Comparison of ENCODE assay signal across 12 cellular contexts in the genomic region with DNA sequence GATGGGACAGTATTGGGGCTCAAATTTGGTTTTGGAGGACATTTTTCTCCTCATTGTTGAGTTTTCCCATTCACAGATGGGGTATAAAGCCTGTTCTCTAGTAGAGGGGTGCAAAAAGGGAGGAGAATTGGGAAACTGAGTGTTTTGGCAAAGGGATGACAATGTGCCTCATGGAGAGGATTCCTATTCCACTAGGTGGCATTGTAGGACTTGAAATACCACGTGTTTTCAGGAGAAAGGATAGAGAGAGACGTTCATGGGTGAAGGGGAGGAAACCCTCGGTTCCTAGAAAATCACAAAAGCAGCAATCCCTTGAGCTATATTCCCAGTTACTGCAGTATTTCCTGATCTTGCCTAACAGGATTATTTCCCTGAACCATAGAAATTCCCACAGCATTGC.
DNase-seq lines count a peak whose midpoint lies in the region; ATAC-seq, FAIRE-seq and TF ChIP-seq lines count a peak whose summit lies in the region.
"Had no signal": no experiment of that assay in that cellular context is flagged by ENCODE, and none has a peak within 500 bp of the region (broad histone marks: within the 10 kb centered on the region; RNA-seq: fewer than 3 reads in every experiment).

No MANE protein-coding gene starts in this region.

- POLR2A ChIA-PET in A549 (lab: Yijun Ruan, JAX) (no interaction called here), HEK293 (lab: Yijun Ruan, JAX) (interaction anchor here (0.6 kb wide), 1 partner anchor 368 kb away, joined by 3 read pairs; no protein-coding TSS in a partner anchor), OCI-LY7 (lab: Charles Lee) (interaction anchor here (1.9 kb wide), 1 partner anchor 10 kb away, joined by 5 read pairs; no protein-coding TSS in a partner anchor)

- H3K9me2 ChIP-seq in OCI-LY7 (ENCODE audit: insufficient read depth, low read length): no peaks in the 10 kb centered on the region

- H3K4me2 ChIP-seq in A549 (no peak overlapping the region), OCI-LY7 (ENCODE audit: low read length) (no peak overlapping the region)
- H3K4me2 ChIP-seq: BLaER1 treated with 17β-estradiol and CSF1 and Interleukin-3, amounts not matched to agents 10 nM and 100 nM had no signal

- H3K9me3 ChIP-seq in A549 (peaks cover 49% of the 10 kb centered on the region), HEK293 (ENCODE audit: control insufficient read depth, insufficient read depth, low read depth, low read length) (no peaks in the 10 kb centered on the region), OCI-LY7 (ENCODE audit: low read length) (peaks cover 28% of the 10 kb centered on the region)

- CTCF ChIA-PET in A549 (lab: Yijun Ruan, JAX): interaction anchor here (0.8 to 1.7 kb wide), 3 partner anchors 10 to 142 kb away, joined by 3 to 6 read pairs (median 3); no protein-coding TSS in a partner anchor
- CTCF ChIA-PET in HEK293 (lab: Yijun Ruan, JAX): interaction anchor here (0.8 to 1.0 kb wide), 4 partner anchors 11 to 813 kb away, joined by 3 to 4 read pairs (median 3); no protein-coding TSS in a partner anchor
- CTCF ChIA-PET in OCI-LY7 (lab: Charles Lee; ENCODE audit: unreplicated experiment): interaction anchor here (0.6 kb wide), 1 partner anchor 67 kb away, joined by 6 read pairs; no protein-coding TSS in a partner anchor

- FAIRE-seq in A549 (lab: Jason Lieb, UNC): no peak

- H3K79me2 ChIP-seq in OCI-LY7 (ENCODE audit: insufficient read depth, low read depth, low read length): no peaks in the 10 kb centered on the region

- H4K20me1 ChIP-seq in OCI-LY7 (ENCODE audit: insufficient read depth, low read length): no peaks in the 10 kb centered on the region
- H4K20me1 ChIP-seq: BLaER1 treated with 17β-estradiol and CSF1 and Interleukin-3, amounts not matched to agents 10 nM and 100 nM had no signal

- H3K27ac ChIP-seq in A549: no peak overlapping the region
- no peak overlapping the region for H3K27ac ChIP-seq in HEK293 (ENCODE audit: extremely low read depth, low read depth, low read length)
- H3K27ac ChIP-seq in OCI-LY7 (ENCODE audit: low read depth, low read length, poor library complexity, severe bottlenecking): no peak overlapping the region
- H3K27ac ChIP-seq: BLaER1 treated with 17β-estradiol and CSF1 and Interleukin-3, amounts not matched to agents 10 nM and 100 nM had no signal

- H3K4me3 ChIP-seq in A549 (no peak overlapping the region), HEK293 (ENCODE audit: low read depth, low read length) (no peak overlapping the region), OCI-LY7 (ENCODE audit: low read depth, low read length, poor library complexity, severe bottlenecking) (no peak overlapping the region), epithelial cell of esophagus (ENCODE audit: low read length) (no peak overlapping the region)

- TF ChIP-seq CTCF in A549 (IDR thresholded peaks at IDR 0.05) (peak; percentile 44), HEK293 (tag by site-specific recombination; IDR thresholded peaks at IDR 0.05) (no peak), OCI-LY7 (conservative IDR thresholded peaks at IDR 0.05; ENCODE audit: low read length) (peak; percentile 64), epithelial cell of esophagus (IDR thresholded peaks at IDR 0.05; ENCODE audit: insufficient read depth, low read depth, low read length, missing control alignments) (peak; percentile 14)

- 10% methylated on average over 3 of the region's 3 CpGs for WGBS in A549 (ENCODE audit: missing lambda C conversion rate)

- intact Hi-C loops in OCI-LY7 (cut with micrococcal nuclease; ENCODE audit: unreplicated experiment): no loop called here

- H3K36me3 ChIP-seq in HEK293 (ENCODE audit: control insufficient read depth in 2 of 2, insufficient read depth in 1 of 2, low read length in 2 of 2) (no peaks in the 10 kb centered on the region), OCI-LY7 (ENCODE audit: insufficient read depth, low read length) (no peaks in the 10 kb centered on the region)

- no TSS peak for BruUV-seq in OCI-LY7 (replicated peaks; lab: Mats Ljungman, UMichigan)

- peak; percentile 54 to 78; a peak in 3 of 6 replicates for ATAC-seq in A549
- no peak for ATAC-seq in GM18505 (IDR thresholded peaks at IDR 0.05; ENCODE audit: unreplicated experiment)
- no peak for ATAC-seq in HG03045 (IDR thresholded peaks at IDR 0.05; ENCODE audit: unreplicated experiment)
- ATAC-seq: naive thymus-derived CD4-positive, alpha-beta T cell; stimulated activated effector memory CD8-positive, alpha-beta T cell treated with anti-CD3 and anti-CD28 coated beads, Interleukin-12 subunit alpha, Interleukin-12 subunit beta, amount 100 ng/mL, for 72 hours had no signal

- DNase-seq in A549 (ENCODE audit: low read depth in 1 of 2, low spot score in 1 of 2) (peak; percentile 13 to 57), OCI-LY7 (ENCODE audit: low spot score) (peak; percentile 29), epithelial cell of esophagus (ENCODE audit: low read depth) (no peak), AG08396 (ENCODE audit: low spot score) (no peak), globus pallidus (ENCODE audit: low spot score) (no peak)
- DNase-seq: naive thymus-derived CD4-positive, alpha-beta T cell; stimulated activated CD4-positive, alpha-beta T cell treated with anti-CD3 and anti-CD28 coated beads, Interleukin-12 subunit alpha, Interleukin-12 subunit beta, amount 100 ng/mL, for 4 hours had no signal

- no peak overlapping the region for H2AFZ ChIP-seq in OCI-LY7 (ENCODE audit: low read length)

- no peak for TF ChIP-seq EP300 in A549 (IDR thresholded peaks at IDR 0.05)

- H3K4me1 ChIP-seq in A549 (no peaks in the 10 kb centered on the region), HEK293 (ENCODE audit: control insufficient read depth, insufficient read depth, low read length) (no peaks in the 10 kb centered on the region), OCI-LY7 (ENCODE audit: insufficient read depth, low read length, poor library complexity, severe bottlenecking) (no peaks in the 10 kb centered on the region)
- H3K4me1 ChIP-seq: BLaER1 treated with 17β-estradiol and CSF1 and Interleukin-3, amounts not matched to agents 10 nM and 100 nM had no signal

- peak; percentile 61 to 79 for TF ChIP-seq RAD21 in A549 (conservative IDR thresholded peaks at IDR 0.05 in 1 of 2, IDR thresholded peaks at IDR 0.05 in 1 of 2)

- TF ChIP-seq POLR2A in A549 (IDR thresholded peaks at IDR 0.05; ENCODE audit: low read length): no peak
- no peak for TF ChIP-seq POLR2A in GM18505 (IDR thresholded peaks at IDR 0.05; ENCODE audit: borderline replicate concordance, extremely low read depth, insufficient read depth, insufficient read length)

TF ChIP-seq in A549, 52 proteins besides CTCF, POLR2A, EP300 and RAD21:
- TF ChIP-seq CEBPB (IDR thresholded peaks at IDR 0.05): 0 out of 4 replicates have a peak, but pooled peaks of 1 of the 2 experiments have one; percentile 6
- TF ChIP-seq ESRRA (IDR thresholded peaks at IDR 0.05; ENCODE audit: borderline replicate concordance, low read length): no peak
- no peak for TF ChIP-seq ZC3H11A (IDR thresholded peaks at IDR 0.05)
- peak; percentile 57 for TF ChIP-seq SMC3 (IDR thresholded peaks at IDR 0.05)
- TF ChIP-seq CBX2 (IDR thresholded peaks at IDR 0.05; ENCODE audit: borderline replicate concordance, low read depth): no peak

TF ChIP-seq in HEK293, 187 proteins besides CTCF, POLR2A, EP300 and RAD21:
- TF ChIP-seq ZNF707 (tag by site-specific recombination; IDR thresholded peaks at IDR 0.05) (no peak), ZNF654 (tag by site-specific recombination; IDR thresholded peaks at IDR 0.05; ENCODE audit: low read depth) (peak; percentile 70), ZBTB1 (tag by site-specific recombination; IDR thresholded peaks at IDR 0.05) (no peak), ZNF629 (tag by site-specific recombination; IDR thresholded peaks at IDR 0.05) (no peak), MYNN (tag by site-specific recombination; IDR thresholded peaks at IDR 0.05; ENCODE audit: borderline replicate concordance) (no peak), RBAK (tag by site-specific recombination; IDR thresholded peaks at IDR 0.05) (no peak), ZNF398 (tag by site-specific recombination; IDR thresholded peaks at IDR 0.05) (no peak)

Comparison
In these comparisons a context has a peak if more than half of its experiments do, and no peak if none do; other contexts are left out.
1. ATAC-seq: peak in A549 (2 of 2); none in GM18505 (single experiment) and HG03045 (single experiment).
2. DNase-seq: peak in A549 (2 of 2) and OCI-LY7 (single experiment); none in epithelial cell of esophagus (single experiment), AG08396 (single experiment) and globus pallidus (single experiment).
3. Of the 5 proteins assayed by ChIP-seq in both HEK293 and A549: peak only in HEK293: none; only in A549: CTCF; in both: none; in neither: 4.